ENCODE assay signal across 16 cellular contexts in genomic region chr4:8721621-8722020, GRCh38.
DNase-seq lines count a peak whose midpoint lies in the region; ATAC-seq, FAIRE-seq and TF ChIP-seq lines count a peak whose summit lies in the region.
"Had no signal": no experiment of that assay in that cellular context is flagged by ENCODE, and none has a peak within 500 bp of the region (broad histone marks: within the 10 kb centered on the region; RNA-seq: fewer than 3 reads in every experiment).

No MANE protein-coding gene starts in this region.

- H3K4me1 ChIP-seq in kidney (ENCODE audit: control insufficient read depth in 1 of 2, insufficient read depth in 1 of 2, low read depth in 1 of 2, low read length in 2 of 2), result no peaks in the 10 kb centered on the region
- H3K4me1 ChIP-seq in sigmoid colon, result no peaks in the 10 kb centered on the region
- H3K4me1 ChIP-seq: Caco-2 had no signal

- WGBS in sigmoid colon, 2 donors, result 78 to 84% methylated on average over 8 of the region's 8 CpGs

- no peak overlapping the region for H3K4me3 ChIP-seq in H7 (ENCODE audit: insufficient read depth, low read depth, low read length)
- H3K4me3 ChIP-seq in kidney (ENCODE audit: low read length in 2 of 2), result no peak overlapping the region
- H3K4me3 ChIP-seq in sigmoid colon, result no peak overlapping the region
- H3K4me3 ChIP-seq: GM23338 had no signal

- H3K36me3 ChIP-seq in H7 (replicated peaks; ENCODE audit: control insufficient read depth, insufficient read depth, low read length) (no peaks in the 10 kb centered on the region), kidney (ENCODE audit: control insufficient read depth in 1 of 2, insufficient read depth in 2 of 2, low read length in 2 of 2) (no peaks in the 10 kb centered on the region), sigmoid colon (no peaks in the 10 kb centered on the region)

- H3K27ac ChIP-seq in kidney (ENCODE audit: low read depth in 2 of 2, low read length in 2 of 2) (no peak overlapping the region), sigmoid colon (no peak overlapping the region)
- H3K27ac ChIP-seq: 22Rv1 had no signal

- no peak for ATAC-seq in HG02571 (IDR thresholded peaks at IDR 0.05; ENCODE audit: unreplicated experiment)
- ATAC-seq: CD8-positive, alpha-beta T cell; GM23338 had no signal

- H3K27me3 ChIP-seq in H7 (ENCODE audit: control insufficient read depth, insufficient read depth, low read length), result peaks cover 2% of the 10 kb centered on the region; the same call in 1 of the 2 replicates
- H3K27me3 ChIP-seq in sigmoid colon, result peaks cover 0 to 40% (median 11%) of the 10 kb centered on the region in 3 donors

- TF ChIP-seq CTCF in kidney (IDR thresholded peaks at IDR 0.05; ENCODE audit: borderline replicate concordance, extremely low read depth, insufficient read depth) (no peak), sigmoid colon (IDR thresholded peaks at IDR 0.05) (no peak)

- no peak for TF ChIP-seq EP300 in sigmoid colon (IDR thresholded peaks at IDR 0.05)

- intact Hi-C loops in kidney (cut with DNase I), result no loop called here
- intact Hi-C loops in sigmoid colon (cut with DNase I), result no loop called here

- FAIRE-seq in kidney (lab: Jason Lieb, UNC), result no peak
- FAIRE-seq: GM12892 had no signal

- no peak overlapping the region for H3K9ac ChIP-seq in kidney (ENCODE audit: low read length in 2 of 2)

- no peak for TF ChIP-seq POLR2A in sigmoid colon (IDR thresholded peaks at IDR 0.05)

- H3K9me3 ChIP-seq in kidney (ENCODE audit: control insufficient read depth in 1 of 2, low read length in 2 of 2) (no peaks in the 10 kb centered on the region), sigmoid colon (no peaks in the 10 kb centered on the region)
- H3K9me3 ChIP-seq: Caco-2 had no signal

- DNase-seq in activated effector memory CD4-positive, alpha-beta T cell treated with anti-CD3 and anti-CD28 coated beads, Interleukin-2, amount 50 U/mL, for 16 hours, result peak; percentile 43
- no peak for DNase-seq in activated effector memory CD4-positive, alpha-beta T cell treated with Interleukin-2 at 50 U/mL for 16 hours
- DNase-seq in H7, result peak; percentile 28
- DNase-seq in kidney, result peak; percentile 15
- DNase-seq in sigmoid colon, result peak; percentile 42
- DNase-seq in cerebellar cortex (ENCODE audit: low spot score), result no peak
- DNase-seq in NCI-H128 (lab: John Stamatoyannopoulos, UW; ENCODE audit: unreplicated experiment), result no peak
- DNase-seq: Caco-2; CD8-positive, alpha-beta T cell; DND-41; GDM1; H9 had no signal

Comparison
In these comparisons a context has a peak if more than half of its experiments do, and no peak if none do; other contexts are left out.
1. DNase-seq: peak in activated effector memory CD4-positive, alpha-beta T cell treated with anti-CD3 and anti-CD28 coated beads, Interleukin-2, amount 50 U/mL, for 16 hours (single experiment), H7 (single experiment), kidney (single experiment) and sigmoid colon (single experiment); none in activated effector memory CD4-positive, alpha-beta T cell treated with Interleukin-2 at 50 U/mL for 16 hours (single experiment), cerebellar cortex (single experiment) and NCI-H128 (single experiment).